Comparison of ENCODE assay signal across 9 cellular contexts in genomic region chr5:35230043-35230611, GRCh38. TPM values are rescaled to one million over a fixed set of nuclear protein-coding genes. Genes with fewer than 3 reads are reported as not detected.
DNase-seq lines count a peak whose midpoint lies in the region; ATAC-seq, FAIRE-seq and TF ChIP-seq lines count a peak whose summit lies in the region.
"Had no signal": no experiment of that assay in that cellular context is flagged by ENCODE, and none has a peak within 500 bp of the region (broad histone marks: within the 10 kb centered on the region; RNA-seq: fewer than 3 reads in every experiment).

Gene PRLR, minus strand, starts transcription at chr5:35230487. Its CDS starts 140,867 bp downstream, at chr5:35089620.

- no peak for TF ChIP-seq RAD21 in A549 (conservative IDR thresholded peaks at IDR 0.05 in 1 of 2, IDR thresholded peaks at IDR 0.05 in 1 of 2)

- peak within 1 kb of the TSS; percentile 90 for H3K4me2 ChIP-seq in A549

- H3K4me3 ChIP-seq in A549 (peak within 1 kb of the TSS; percentile 40), right atrium auricular region (peak within 1 kb of the TSS; percentile 18 to 47)

- peaks cover 6% of the 10 kb centered on the region for H3K4me1 Mint-ChIP-seq in activated T-helper 17 cell treated with anti-CD3 and anti-CD28 coated beads, Interleukin-2, amount 50 U/mL, for 72 hours

- peak; percentile 54 to 61 for ATAC-seq in A549
- peak; percentile 28 for ATAC-seq in GM18907 (IDR thresholded peaks at IDR 0.05; ENCODE audit: unreplicated experiment)
- ATAC-seq in HG03571 (IDR thresholded peaks at IDR 0.05; ENCODE audit: unreplicated experiment) = peak; percentile 11
- ATAC-seq in activated T-helper 17 cell treated with anti-CD3 and anti-CD28 coated beads, Interleukin-2, amount 50 U/mL, for 72 hours (replicated peaks) = no peak
- ATAC-seq in GM18520 (IDR thresholded peaks at IDR 0.05; ENCODE audit: unreplicated experiment) = no peak

- H3K4me3 Mint-ChIP-seq in activated T-helper 17 cell treated with anti-CD3 and anti-CD28 coated beads, Interleukin-2, amount 50 U/mL, for 72 hours = peak within 1 kb of the TSS; percentile 69

- H3K36me3 ChIP-seq in right atrium auricular region = no peaks in the 10 kb centered on the region

- no peaks in the 10 kb centered on the region for H3K9me3 Mint-ChIP-seq in activated T-helper 17 cell treated with anti-CD3 and anti-CD28 coated beads, Interleukin-2, amount 50 U/mL, for 72 hours

- no peak for TF ChIP-seq CTCF in A549 (IDR thresholded peaks at IDR 0.05)
- TF ChIP-seq CTCF in right atrium auricular region (IDR thresholded peaks at IDR 0.05) = no peak

- 4% methylated on average over 22 of the region's 42 CpGs for WGBS in A549 (ENCODE audit: missing lambda C conversion rate)

- peaks cover 62% of the 10 kb centered on the region for H3K27me3 Mint-ChIP-seq in activated T-helper 17 cell treated with anti-CD3 and anti-CD28 coated beads, Interleukin-2, amount 50 U/mL, for 72 hours

- no peaks in the 10 kb centered on the region for H3K36me3 Mint-ChIP-seq in activated T-helper 17 cell treated with anti-CD3 and anti-CD28 coated beads, Interleukin-2, amount 50 U/mL, for 72 hours (ENCODE audit: low read depth)

- FAIRE-seq in A549 (lab: Jason Lieb, UNC) = no peak

- H3K27me3 ChIP-seq in right atrium auricular region = no peaks in the 10 kb centered on the region

- POLR2A ChIA-PET in A549 (lab: Yijun Ruan, JAX) = no interaction called here

- TF ChIP-seq EP300 in A549 (IDR thresholded peaks at IDR 0.05) = no peak

- no peaks in the 10 kb centered on the region for H3K9me3 ChIP-seq in A549
- no peaks in the 10 kb centered on the region for H3K9me3 ChIP-seq in right atrium auricular region

- H3K27ac ChIP-seq in A549 = no peak within 1 kb of the TSS; a peak in 1 of 6 replicates
- peak within 1 kb of the TSS in 1 of 2 donors; percentile 5 for H3K27ac ChIP-seq in right atrium auricular region
- H3K27ac ChIP-seq: epithelial cell of prostate had no signal

- CTCF ChIA-PET in A549 (lab: Yijun Ruan, JAX) = interaction anchor here (0.6 kb wide), 2 partner anchors 91 to 700 kb away, joined by 3 to 5 read pairs; no protein-coding TSS in a partner anchor

- DNase-seq in A549 (ENCODE audit: low read depth in 1 of 2, low spot score in 1 of 2) (peak in 1 of 2 experiments; percentile 12), right atrium auricular region (ENCODE audit: low spot score) (peak; percentile 66), renal cortical epithelial cell (ENCODE audit: low read depth) (peak; percentile 81), superior temporal gyrus (ENCODE audit: extremely low spot score) (no peak)

- H3K27ac Mint-ChIP-seq in activated T-helper 17 cell treated with anti-CD3 and anti-CD28 coated beads, Interleukin-2, amount 50 U/mL, for 72 hours = no peak within 1 kb of the TSS

- TF ChIP-seq POLR2A in A549 (IDR thresholded peaks at IDR 0.05; ENCODE audit: low read length) = no peak

- H3K4me1 ChIP-seq in A549 (peaks cover 10% of the 10 kb centered on the region; the same call in 2 of the 3 replicates), right atrium auricular region (peaks cover 0 to 13% of the 10 kb centered on the region in 2 donors)

TF ChIP-seq in A549, 52 proteins besides CTCF, POLR2A, EP300 and RAD21:
- TF ChIP-seq SREBF2 (IDR thresholded peaks at IDR 0.05) = no peak
- TF ChIP-seq BHLHE40 (IDR thresholded peaks at IDR 0.05; ENCODE audit: low read depth, low read length) = no peak
- TF ChIP-seq GATA3 (IDR thresholded peaks at IDR 0.05; ENCODE audit: borderline replicate concordance) = no peak
- TF ChIP-seq CEBPB (IDR thresholded peaks at IDR 0.05) = peak in 1 of 2 experiments; percentile 9; a peak in 2 of 4 replicates
- no peak for TF ChIP-seq EHF (CRISPR knock-in tag; IDR thresholded peaks at IDR 0.05)

RNA-seq across cellular contexts. Expression of gene PRLR, which starts in this region (rescaled TPM):
- 0.09 TPM in 1 of 2 replicates, not detected in the other for polyA plus RNA-seq in A549 (2011; rRNA removed)
- polyA plus RNA-seq in A549 (2012; cell fraction: cytosol; rRNA removed) = not detected in 2 replicates
- polyA plus RNA-seq in A549 (2012; cell fraction: nucleus; rRNA removed) = not detected in 2 replicates
- polyA plus RNA-seq in A549 (2017; fragmentation: RNase III; extraction: RNeasy Plus Mini Kit Qiagen cat#74134 plus additional on column Dnase treatment) = 0.07 TPM in 1 of 3 replicates, not detected in the others
- polyA minus RNA-seq in A549 (2011; rRNA and poly(A)+ RNA removed) = 0.21 TPM in 1 of 2 replicates, not detected in the other
- not detected for total RNA-seq in activated T-helper 17 cell treated with anti-CD3 and anti-CD28 coated beads, Interleukin-2, amount 50 U/mL, for 72 hours
- total RNA-seq in right atrium auricular region = under 1 TPM; 0.15 to 0.31 TPM
- total RNA-seq in renal cortical epithelial cell = 0.35 and 0.50 TPM in 2 replicates

Comparison
In these comparisons a context has a peak if more than half of its experiments do, and no peak if none do; other contexts are left out.
1. Peak in ATAC-seq, H3K4me3 ChIP-seq and H3K4me2 ChIP-seq in A549; RNA of the gene not detected or under 1 TPM.
2. Peak in DNase-seq and H3K4me3 ChIP-seq in right atrium auricular region; RNA of the gene not detected or under 1 TPM.
3. Peak in DNase-seq in renal cortical epithelial cell; RNA of the gene not detected or under 1 TPM.
4. ATAC-seq: peak in GM18907 (single experiment) and HG03571 (single experiment); none in activated T-helper 17 cell treated with anti-CD3 and anti-CD28 coated beads, Interleukin-2, amount 50 U/mL, for 72 hours (single experiment) and GM18520 (single experiment).